Comparison of ENCODE assay signal across 8 cellular contexts in the genomic region with DNA sequence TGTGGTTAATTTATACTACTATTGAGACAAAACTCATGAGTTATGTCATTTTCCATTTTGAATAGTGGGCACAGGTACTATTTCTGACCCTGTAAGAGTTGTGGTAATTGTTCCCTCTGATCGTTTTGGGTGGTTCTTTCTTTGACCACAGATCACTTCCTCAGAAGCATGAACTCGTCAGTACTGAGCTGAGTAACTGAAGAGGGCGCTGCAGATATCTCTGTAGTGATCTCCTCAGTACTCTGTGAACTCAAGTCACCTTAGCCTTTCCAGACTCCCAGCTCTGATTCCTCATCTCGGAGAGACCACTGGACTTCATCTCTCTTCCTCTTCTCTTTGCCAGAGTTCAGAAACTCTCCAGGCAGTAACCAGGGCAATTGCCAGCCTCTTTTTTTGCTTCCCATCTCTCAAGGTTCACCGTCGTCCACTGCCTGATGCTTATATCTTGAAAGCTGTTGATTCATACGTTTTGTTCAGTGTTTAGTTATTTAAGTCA. TPM values are rescaled to one million over a fixed set of nuclear protein-coding genes. Genes with fewer than 3 reads are reported as not detected.
DNase-seq lines count a peak whose midpoint lies in the region; ATAC-seq and TF ChIP-seq lines count a peak whose summit lies in the region.

No MANE protein-coding gene starts in this region.

- ATAC-seq in GM19455 (IDR thresholded peaks at IDR 0.05; ENCODE audit: unreplicated experiment) (peak; percentile 79), HG03558 (IDR thresholded peaks at IDR 0.05; ENCODE audit: extremely low read depth, unreplicated experiment) (peak; percentile 56)

- H3K4me3 ChIP-seq in fibroblast of the aortic adventitia (ENCODE audit: low read depth, low read length), result no peak overlapping the region

- no peak overlapping the region for H3K27ac ChIP-seq in C4-2B

- peak; percentile 39 to 50 for DNase-seq in activated CD4-positive, alpha-beta T cell treated with anti-CD3 and anti-CD28 coated beads for 4 hours
- DNase-seq in fibroblast of the aortic adventitia (ENCODE audit: low read depth), result peak; percentile 46
- DNase-seq in stimulated activated CD4-positive, alpha-beta T cell treated with anti-CD3 and anti-CD28 coated beads, TNF-alpha, amount 100 ng/mL, for 24 hours (ENCODE audit: low read depth in 3 of 3), result peak; percentile 6 to 29 (median 13)
- DNase-seq in NCI-H446 (lab: John Stamatoyannopoulos, UW), result no peak
- DNase-seq in NCI-H2029 treated with DMSO at 0.1 percent for 48 hours (lab: John Stamatoyannopoulos, UW), result no peak

- TF ChIP-seq CTCF in C4-2B (conservative IDR thresholded peaks at IDR 0.05) (peak; percentile 23), fibroblast of the aortic adventitia (IDR thresholded peaks at IDR 0.05; ENCODE audit: insufficient read depth, low read length) (peak; percentile 52)

RNA-seq across cellular contexts. Expression of a gene that starts 9.4 kb away (rescaled TPM):
- total RNA-seq in fibroblast of the aortic adventitia (ENCODE audit: low replicate concordance), result 4.9 and 8.2 TPM in 2 replicates

RNA-seq across cellular contexts. Expression of a gene that starts 53.7 kb away (rescaled TPM):
- 4.7 and 6.8 TPM in 2 replicates for total RNA-seq in fibroblast of the aortic adventitia (ENCODE audit: low replicate concordance)

Comparison
In these comparisons a context has a peak if more than half of its experiments do, and no peak if none do; other contexts are left out.
1. DNase-seq: peak in activated CD4-positive, alpha-beta T cell treated with anti-CD3 and anti-CD28 coated beads for 4 hours (2 of 2), fibroblast of the aortic adventitia (single experiment) and stimulated activated CD4-positive, alpha-beta T cell treated with anti-CD3 and anti-CD28 coated beads, TNF-alpha, amount 100 ng/mL, for 24 hours (3 of 3); none in NCI-H446 (0 of 2) and NCI-H2029 treated with DMSO at 0.1 percent for 48 hours (single experiment).